ENCODE assay signal across 1 cellular context in the genomic region with DNA sequence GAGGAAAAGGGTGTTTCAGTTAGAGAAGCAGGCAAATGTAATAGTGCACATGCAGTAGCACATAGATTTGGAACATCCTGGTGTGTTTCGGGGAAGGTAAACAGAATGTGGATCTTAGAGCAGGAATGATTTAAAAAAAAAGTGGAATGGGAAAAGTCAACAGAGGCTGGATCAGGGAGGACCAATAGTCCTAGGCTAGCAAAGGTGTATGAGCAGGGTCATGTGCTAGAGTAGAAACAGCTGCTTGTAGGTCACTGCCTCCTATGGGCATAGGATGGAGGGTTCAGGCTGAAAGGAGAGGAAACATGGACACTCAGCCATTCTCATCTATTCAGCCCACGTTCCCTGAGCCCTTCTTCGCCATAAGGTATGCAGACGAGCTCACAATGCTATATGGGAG.
TF ChIP-seq lines count a peak whose summit lies in the region.

No MANE protein-coding gene starts in this region.

TF ChIP-seq in K562, 482 proteins besides CTCF, POLR2A, EP300 and RAD21 (continues in another document):
- TF ChIP-seq, protein P1, sequence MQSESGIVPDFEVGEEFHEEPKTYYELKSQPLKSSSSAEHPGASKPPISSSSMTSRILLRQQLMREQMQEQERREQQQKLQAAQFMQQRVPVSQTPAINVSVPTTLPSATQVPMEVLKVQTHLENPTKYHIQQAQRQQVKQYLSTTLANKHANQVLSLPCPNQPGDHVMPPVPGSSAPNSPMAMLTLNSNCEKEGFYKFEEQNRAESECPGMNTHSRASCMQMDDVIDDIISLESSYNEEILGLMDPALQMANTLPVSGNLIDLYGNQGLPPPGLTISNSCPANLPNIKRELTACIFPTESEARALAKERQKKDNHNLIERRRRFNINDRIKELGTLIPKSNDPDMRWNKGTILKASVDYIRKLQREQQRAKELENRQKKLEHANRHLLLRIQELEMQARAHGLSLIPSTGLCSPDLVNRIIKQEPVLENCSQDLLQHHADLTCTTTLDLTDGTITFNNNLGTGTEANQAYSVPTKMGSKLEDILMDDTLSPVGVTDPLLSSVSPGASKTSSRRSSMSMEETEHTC (IDR thresholded peaks at IDR 0.05): peak; percentile 7; the same call in 1 of the 2 replicates
- TF ChIP-seq ZNF764 (CRISPR knock-in tag; IDR thresholded peaks at IDR 0.05; ENCODE audit: low read depth) (0 out of 2 replicates have a peak, but pooled peaks have one; percentile 56), NONO (IDR thresholded peaks at IDR 0.05; ENCODE audit: low read depth in 2 of 2, low read length in 1 of 2) (no peak), GTF2F1 (IDR thresholded peaks at IDR 0.05; ENCODE audit: low read depth, low read length) (no peak), YBX1 (IDR thresholded peaks at IDR 0.05) (no peak), GABPB1 (CRISPR knock-in tag; IDR thresholded peaks at IDR 0.05) (0 out of 2 replicates have a peak, but pooled peaks have one; percentile 46), ELF4 (CRISPR knock-in tag; IDR thresholded peaks at IDR 0.05) (no peak), LCOR (CRISPR knock-in tag; IDR thresholded peaks at IDR 0.05) (0 out of 2 replicates have a peak, but pooled peaks have one; percentile 48), EGR1 (conservative IDR thresholded peaks at IDR 0.05) (no peak), ZNF175 (CRISPR knock-in tag; IDR thresholded peaks at IDR 0.05; ENCODE audit: low read depth) (no peak), HDAC1 (IDR thresholded peaks at IDR 0.05) (peak in 1 of 2 experiments; percentile 32; a peak in 1 of 4 replicates), SIN3B (IDR thresholded peaks at IDR 0.05; ENCODE audit: low read depth) (no peak), DACH1 (IDR thresholded peaks at IDR 0.05; ENCODE audit: partially characterized antibody) (peak; percentile 15), PTTG1 (tag; IDR thresholded peaks at IDR 0.05; ENCODE audit: low read depth) (no peak), BACH1 (tag; IDR thresholded peaks at IDR 0.05) (no peak), WHSC1 (IDR thresholded peaks at IDR 0.05; ENCODE audit: low read length) (no peak), HDGF (IDR thresholded peaks at IDR 0.05) (0 out of 2 replicates have a peak, but pooled peaks have one; percentile 42), DNMT1 (IDR thresholded peaks at IDR 0.05) (no peak), FOXK2 (conservative IDR thresholded peaks at IDR 0.05 in 1 of 2, IDR thresholded peaks at IDR 0.05 in 1 of 2; ENCODE audit: low read depth in 2 of 2) (0 out of 4 replicates have a peak, but pooled peaks of 1 of the 2 experiments have one; percentile 27), RBM17 (IDR thresholded peaks at IDR 0.05; ENCODE audit: borderline replicate concordance, low read depth, low read length) (no peak), YY1 (IDR thresholded peaks at IDR 0.05; ENCODE audit: borderline replicate concordance in 1 of 3, control insufficient read depth in 1 of 3, extremely low read depth in 1 of 3, insufficient read depth in 3 of 3, insufficient read length in 1 of 3, insufficient replicate concordance in 2 of 3, low read depth in 1 of 3, low read length in 2 of 3) (peak in 1 of 3 experiments; percentile 50)
- TF ChIP-seq, protein P2, sequence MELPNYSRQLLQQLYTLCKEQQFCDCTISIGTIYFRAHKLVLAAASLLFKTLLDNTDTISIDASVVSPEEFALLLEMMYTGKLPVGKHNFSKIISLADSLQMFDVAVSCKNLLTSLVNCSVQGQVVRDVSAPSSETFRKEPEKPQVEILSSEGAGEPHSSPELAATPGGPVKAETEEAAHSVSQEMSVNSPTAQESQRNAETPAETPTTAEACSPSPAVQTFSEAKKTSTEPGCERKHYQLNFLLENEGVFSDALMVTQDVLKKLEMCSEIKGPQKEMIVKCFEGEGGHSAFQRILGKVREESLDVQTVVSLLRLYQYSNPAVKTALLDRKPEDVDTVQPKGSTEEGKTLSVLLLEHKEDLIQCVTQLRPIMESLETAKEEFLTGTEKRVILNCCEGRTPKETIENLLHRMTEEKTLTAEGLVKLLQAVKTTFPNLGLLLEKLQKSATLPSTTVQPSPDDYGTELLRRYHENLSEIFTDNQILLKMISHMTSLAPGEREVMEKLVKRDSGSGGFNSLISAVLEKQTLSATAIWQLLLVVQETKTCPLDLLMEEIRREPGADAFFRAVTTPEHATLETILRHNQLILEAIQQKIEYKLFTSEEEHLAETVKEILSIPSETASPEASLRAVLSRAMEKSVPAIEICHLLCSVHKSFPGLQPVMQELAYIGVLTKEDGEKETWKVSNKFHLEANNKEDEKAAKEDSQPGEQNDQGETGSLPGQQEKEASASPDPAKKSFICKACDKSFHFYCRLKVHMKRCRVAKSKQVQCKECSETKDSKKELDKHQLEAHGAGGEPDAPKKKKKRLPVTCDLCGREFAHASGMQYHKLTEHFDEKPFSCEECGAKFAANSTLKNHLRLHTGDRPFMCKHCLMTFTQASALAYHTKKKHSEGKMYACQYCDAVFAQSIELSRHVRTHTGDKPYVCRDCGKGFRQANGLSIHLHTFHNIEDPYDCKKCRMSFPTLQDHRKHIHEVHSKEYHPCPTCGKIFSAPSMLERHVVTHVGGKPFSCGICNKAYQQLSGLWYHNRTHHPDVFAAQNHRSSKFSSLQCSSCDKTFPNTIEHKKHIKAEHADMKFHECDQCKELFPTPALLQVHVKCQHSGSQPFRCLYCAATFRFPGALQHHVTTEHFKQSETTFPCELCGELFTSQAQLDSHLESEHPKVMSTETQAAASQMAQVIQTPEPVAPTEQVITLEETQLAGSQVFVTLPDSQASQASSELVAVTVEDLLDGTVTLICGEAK (IDR thresholded peaks at IDR 0.05): no peak
- TF ChIP-seq, protein P2 (CRISPR knock-in tag; IDR thresholded peaks at IDR 0.05): no peak
- TF ChIP-seq, protein P3, sequence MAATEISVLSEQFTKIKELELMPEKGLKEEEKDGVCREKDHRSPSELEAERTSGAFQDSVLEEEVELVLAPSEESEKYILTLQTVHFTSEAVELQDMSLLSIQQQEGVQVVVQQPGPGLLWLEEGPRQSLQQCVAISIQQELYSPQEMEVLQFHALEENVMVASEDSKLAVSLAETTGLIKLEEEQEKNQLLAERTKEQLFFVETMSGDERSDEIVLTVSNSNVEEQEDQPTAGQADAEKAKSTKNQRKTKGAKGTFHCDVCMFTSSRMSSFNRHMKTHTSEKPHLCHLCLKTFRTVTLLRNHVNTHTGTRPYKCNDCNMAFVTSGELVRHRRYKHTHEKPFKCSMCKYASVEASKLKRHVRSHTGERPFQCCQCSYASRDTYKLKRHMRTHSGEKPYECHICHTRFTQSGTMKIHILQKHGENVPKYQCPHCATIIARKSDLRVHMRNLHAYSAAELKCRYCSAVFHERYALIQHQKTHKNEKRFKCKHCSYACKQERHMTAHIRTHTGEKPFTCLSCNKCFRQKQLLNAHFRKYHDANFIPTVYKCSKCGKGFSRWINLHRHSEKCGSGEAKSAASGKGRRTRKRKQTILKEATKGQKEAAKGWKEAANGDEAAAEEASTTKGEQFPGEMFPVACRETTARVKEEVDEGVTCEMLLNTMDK (IDR thresholded peaks at IDR 0.05; ENCODE audit: borderline replicate concordance, insufficient read depth, low read depth, low read length, poor library complexity, severe bottlenecking): no peak
- TF ChIP-seq, protein P4, sequence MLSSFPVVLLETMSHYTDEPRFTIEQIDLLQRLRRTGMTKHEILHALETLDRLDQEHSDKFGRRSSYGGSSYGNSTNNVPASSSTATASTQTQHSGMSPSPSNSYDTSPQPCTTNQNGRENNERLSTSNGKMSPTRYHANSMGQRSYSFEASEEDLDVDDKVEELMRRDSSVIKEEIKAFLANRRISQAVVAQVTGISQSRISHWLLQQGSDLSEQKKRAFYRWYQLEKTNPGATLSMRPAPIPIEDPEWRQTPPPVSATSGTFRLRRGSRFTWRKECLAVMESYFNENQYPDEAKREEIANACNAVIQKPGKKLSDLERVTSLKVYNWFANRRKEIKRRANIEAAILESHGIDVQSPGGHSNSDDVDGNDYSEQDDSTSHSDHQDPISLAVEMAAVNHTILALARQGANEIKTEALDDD (IDR thresholded peaks at IDR 0.05): no peak
- TF ChIP-seq, protein P5, sequence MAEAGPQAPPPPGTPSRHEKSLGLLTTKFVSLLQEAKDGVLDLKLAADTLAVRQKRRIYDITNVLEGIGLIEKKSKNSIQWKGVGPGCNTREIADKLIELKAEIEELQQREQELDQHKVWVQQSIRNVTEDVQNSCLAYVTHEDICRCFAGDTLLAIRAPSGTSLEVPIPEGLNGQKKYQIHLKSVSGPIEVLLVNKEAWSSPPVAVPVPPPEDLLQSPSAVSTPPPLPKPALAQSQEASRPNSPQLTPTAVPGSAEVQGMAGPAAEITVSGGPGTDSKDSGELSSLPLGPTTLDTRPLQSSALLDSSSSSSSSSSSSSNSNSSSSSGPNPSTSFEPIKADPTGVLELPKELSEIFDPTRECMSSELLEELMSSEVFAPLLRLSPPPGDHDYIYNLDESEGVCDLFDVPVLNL (CRISPR knock-in tag; IDR thresholded peaks at IDR 0.05; ENCODE audit: low read depth): no peak
- TF ChIP-seq, protein P6, sequence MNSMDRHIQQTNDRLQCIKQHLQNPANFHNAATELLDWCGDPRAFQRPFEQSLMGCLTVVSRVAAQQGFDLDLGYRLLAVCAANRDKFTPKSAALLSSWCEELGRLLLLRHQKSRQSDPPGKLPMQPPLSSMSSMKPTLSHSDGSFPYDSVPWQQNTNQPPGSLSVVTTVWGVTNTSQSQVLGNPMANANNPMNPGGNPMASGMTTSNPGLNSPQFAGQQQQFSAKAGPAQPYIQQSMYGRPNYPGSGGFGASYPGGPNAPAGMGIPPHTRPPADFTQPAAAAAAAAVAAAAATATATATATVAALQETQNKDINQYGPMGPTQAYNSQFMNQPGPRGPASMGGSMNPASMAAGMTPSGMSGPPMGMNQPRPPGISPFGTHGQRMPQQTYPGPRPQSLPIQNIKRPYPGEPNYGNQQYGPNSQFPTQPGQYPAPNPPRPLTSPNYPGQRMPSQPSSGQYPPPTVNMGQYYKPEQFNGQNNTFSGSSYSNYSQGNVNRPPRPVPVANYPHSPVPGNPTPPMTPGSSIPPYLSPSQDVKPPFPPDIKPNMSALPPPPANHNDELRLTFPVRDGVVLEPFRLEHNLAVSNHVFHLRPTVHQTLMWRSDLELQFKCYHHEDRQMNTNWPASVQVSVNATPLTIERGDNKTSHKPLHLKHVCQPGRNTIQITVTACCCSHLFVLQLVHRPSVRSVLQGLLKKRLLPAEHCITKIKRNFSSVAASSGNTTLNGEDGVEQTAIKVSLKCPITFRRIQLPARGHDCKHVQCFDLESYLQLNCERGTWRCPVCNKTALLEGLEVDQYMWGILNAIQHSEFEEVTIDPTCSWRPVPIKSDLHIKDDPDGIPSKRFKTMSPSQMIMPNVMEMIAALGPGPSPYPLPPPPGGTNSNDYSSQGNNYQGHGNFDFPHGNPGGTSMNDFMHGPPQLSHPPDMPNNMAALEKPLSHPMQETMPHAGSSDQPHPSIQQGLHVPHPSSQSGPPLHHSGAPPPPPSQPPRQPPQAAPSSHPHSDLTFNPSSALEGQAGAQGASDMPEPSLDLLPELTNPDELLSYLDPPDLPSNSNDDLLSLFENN (IDR thresholded peaks at IDR 0.05; ENCODE audit: low read depth in 2 of 2, low read length in 2 of 2): no peak
- TF ChIP-seq, protein P7, sequence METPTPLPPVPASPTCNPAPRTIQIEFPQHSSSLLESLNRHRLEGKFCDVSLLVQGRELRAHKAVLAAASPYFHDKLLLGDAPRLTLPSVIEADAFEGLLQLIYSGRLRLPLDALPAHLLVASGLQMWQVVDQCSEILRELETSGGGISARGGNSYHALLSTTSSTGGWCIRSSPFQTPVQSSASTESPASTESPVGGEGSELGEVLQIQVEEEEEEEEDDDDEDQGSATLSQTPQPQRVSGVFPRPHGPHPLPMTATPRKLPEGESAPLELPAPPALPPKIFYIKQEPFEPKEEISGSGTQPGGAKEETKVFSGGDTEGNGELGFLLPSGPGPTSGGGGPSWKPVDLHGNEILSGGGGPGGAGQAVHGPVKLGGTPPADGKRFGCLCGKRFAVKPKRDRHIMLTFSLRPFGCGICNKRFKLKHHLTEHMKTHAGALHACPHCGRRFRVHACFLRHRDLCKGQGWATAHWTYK (CRISPR knock-in tag; IDR thresholded peaks at IDR 0.05): no peak
- TF ChIP-seq, protein P8, sequence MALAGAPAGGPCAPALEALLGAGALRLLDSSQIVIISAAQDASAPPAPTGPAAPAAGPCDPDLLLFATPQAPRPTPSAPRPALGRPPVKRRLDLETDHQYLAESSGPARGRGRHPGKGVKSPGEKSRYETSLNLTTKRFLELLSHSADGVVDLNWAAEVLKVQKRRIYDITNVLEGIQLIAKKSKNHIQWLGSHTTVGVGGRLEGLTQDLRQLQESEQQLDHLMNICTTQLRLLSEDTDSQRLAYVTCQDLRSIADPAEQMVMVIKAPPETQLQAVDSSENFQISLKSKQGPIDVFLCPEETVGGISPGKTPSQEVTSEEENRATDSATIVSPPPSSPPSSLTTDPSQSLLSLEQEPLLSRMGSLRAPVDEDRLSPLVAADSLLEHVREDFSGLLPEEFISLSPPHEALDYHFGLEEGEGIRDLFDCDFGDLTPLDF (CRISPR knock-in tag; IDR thresholded peaks at IDR 0.05): no peak
- TF ChIP-seq, protein P9, sequence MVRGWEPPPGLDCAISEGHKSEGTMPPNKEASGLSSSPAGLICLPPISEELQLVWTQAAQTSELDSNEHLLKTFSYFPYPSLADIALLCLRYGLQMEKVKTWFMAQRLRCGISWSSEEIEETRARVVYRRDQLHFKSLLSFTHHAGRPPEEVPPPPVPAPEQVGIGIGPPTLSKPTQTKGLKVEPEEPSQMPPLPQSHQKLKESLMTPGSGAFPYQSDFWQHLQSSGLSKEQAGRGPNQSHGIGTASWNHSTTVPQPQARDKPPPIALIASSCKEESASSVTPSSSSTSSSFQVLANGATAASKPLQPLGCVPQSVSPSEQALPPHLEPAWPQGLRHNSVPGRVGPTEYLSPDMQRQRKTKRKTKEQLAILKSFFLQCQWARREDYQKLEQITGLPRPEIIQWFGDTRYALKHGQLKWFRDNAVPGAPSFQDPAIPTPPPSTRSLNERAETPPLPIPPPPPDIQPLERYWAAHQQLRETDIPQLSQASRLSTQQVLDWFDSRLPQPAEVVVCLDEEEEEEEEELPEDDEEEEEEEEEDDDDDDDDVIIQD (CRISPR knock-in tag; IDR thresholded peaks at IDR 0.05): no peak
